Comparison of ENCODE assay signal across 20 cellular contexts in the genomic region with DNA sequence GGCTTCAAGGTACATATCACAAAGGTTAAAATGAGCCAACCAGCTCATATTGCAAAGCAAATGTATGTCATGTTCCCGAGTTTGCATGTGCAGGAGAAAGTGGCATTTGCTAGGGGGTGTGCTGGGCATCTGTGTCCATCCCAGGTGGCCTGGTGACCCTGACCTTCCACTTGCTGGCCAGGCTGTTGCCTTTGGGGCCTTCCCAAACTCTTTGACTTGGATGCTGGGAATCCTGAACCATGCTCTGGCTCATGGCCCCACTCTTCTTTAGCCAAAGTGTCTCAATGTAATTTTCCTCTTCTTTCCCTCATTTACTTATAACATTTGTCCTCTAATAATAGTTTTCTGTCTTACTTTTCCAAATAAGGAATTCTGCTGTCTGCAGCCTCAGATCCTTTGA.
"Had no signal": no experiment of that assay in that cellular context is flagged by ENCODE, and none has a peak within 500 bp of the region (broad histone marks: within the 10 kb centered on the region; RNA-seq: fewer than 3 reads in every experiment).

No MANE protein-coding gene starts in this region.

- H3K27ac ChIP-seq: colonic mucosa, esophagus squamous epithelium, heart right ventricle, neural progenitor cell, parathyroid adenoma, right lobe of liver, stomach, tibial artery had no signal

- H3K9me3 ChIP-seq: colonic mucosa, esophagus squamous epithelium, heart right ventricle, right lobe of liver, stomach, tibial artery had no signal

- DNase-seq: colonic mucosa; effector memory CD8-positive, alpha-beta T cell; erythroblast; esophagus squamous epithelium; foreskin melanocyte; glutamatergic neuron; heart right ventricle; hypothalamus; immature natural killer cell; mesenchymal stem cell; naive thymus-derived CD4-positive, alpha-beta T cell; right lobe of liver; stimulated activated CD4-positive, alpha-beta T cell treated with anti-CD3 and anti-CD28 coated beads, Interleukin-2, amount 100 ng/mL, for 24 hours; stimulated activated CD4-positive, alpha-beta T cell treated with anti-CD3 and anti-CD28 coated beads, Interleukin-4, amount 100 ng/mL, for 24 hours; stimulated activated naive CD4-positive, alpha-beta T cell treated with Interleukin-2 at 50 U/mL for 16 hours; stomach had no signal

- H3K36me3 ChIP-seq: colonic mucosa, esophagus squamous epithelium, heart right ventricle, neural progenitor cell, right lobe of liver, stomach, tibial artery had no signal

- H3K4me1 ChIP-seq: colonic mucosa, right lobe of liver, tibial artery had no signal

- H3K27me3 ChIP-seq: colonic mucosa, esophagus squamous epithelium, heart right ventricle, neural progenitor cell, right lobe of liver, stomach, tibial artery had no signal

- H3K4me3 ChIP-seq: colonic mucosa, esophagus squamous epithelium, heart right ventricle, lung, neural progenitor cell, right lobe of liver, stomach, tibial artery had no signal
